27 cellular contexts compared by ENCODE assay signal in genomic region chr4:100023800-100024199, GRCh38.
"Had no signal": no experiment of that assay in that cellular context is flagged by ENCODE, and none has a peak within 500 bp of the region (broad histone marks: within the 10 kb centered on the region; RNA-seq: fewer than 3 reads in every experiment).

No MANE protein-coding gene starts in this region.

- H2AFZ ChIP-seq: PC-9 had no signal

- H3K36me3 ChIP-seq: MG63, SJSA1 had no signal

- H3K4me1 ChIP-seq: SJSA1 had no signal

- H3K4me2 ChIP-seq: PC-9 had no signal

- H3K27me3 ChIP-seq: MG63, SJSA1 had no signal

- DNase-seq: Kasumi-1, KG1, MG63, NCI-H1048, NCI-H1092 treated with DMSO at 0.1 percent for 48 hours, NCI-H1105 treated with DMSO at 0.1 percent for 48 hours, NCI-H1417, NCI-H1436, NCI-H146, NCI-H1694, NCI-H187, NCI-H1930, NCI-H2029 treated with DMSO at 0.1 percent for 48 hours, NCI-H2081 treated with DMSO at 0.1 percent for 48 hours, NCI-H2107, NCI-H2171, NCI-H226, NCI-H510A treated with DMSO at 0.1 percent for 48 hours, NCI-H524 treated with DMSO at 0.1 percent for 48 hours, NCI-H526 treated with DMSO at 0.1 percent for 48 hours, NCI-H774, PC-9, SHP77, SW 1271 had no signal

- H3K4me3 ChIP-seq: K562, MG63, PC-9, SJSA1 had no signal

- H3K9me3 ChIP-seq: MG63, SJSA1 had no signal

- H3K27ac ChIP-seq: PC-9, RWPE1, SJSA1 had no signal
